ENCODE assay signal across 31 cellular contexts in the genomic region with DNA sequence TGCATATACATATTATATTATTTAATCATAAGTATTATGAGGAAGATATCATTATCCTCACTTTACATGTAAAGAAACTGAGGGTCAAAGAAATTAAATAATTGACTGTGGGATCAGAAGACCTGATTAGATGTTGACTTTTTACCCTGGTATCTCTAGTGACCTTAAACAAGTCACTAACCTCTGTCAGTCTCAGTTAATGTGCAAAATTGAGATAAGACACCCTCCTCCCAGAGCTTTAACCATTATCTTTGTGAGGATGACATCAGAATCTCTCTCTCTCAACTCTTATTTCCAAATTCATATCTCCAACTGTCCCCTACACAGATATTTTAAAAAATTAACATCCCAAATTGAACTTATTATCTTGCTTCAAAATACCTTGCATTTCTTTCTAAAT.
"Had no signal": no experiment of that assay in that cellular context is flagged by ENCODE, and none has a peak within 500 bp of the region (broad histone marks: within the 10 kb centered on the region; RNA-seq: fewer than 3 reads in every experiment).

No MANE protein-coding gene starts in this region.

- H3K36me3 Mint-ChIP-seq: immature natural killer cell; mesothelial cell of epicardium; naive thymus-derived CD4-positive, alpha-beta T cell; natural killer cell treated with Interleukin-12 subunit alpha and Interleukin-12 subunit beta and Interleukin-15 and Interleukin-18, amount 100 ng/mL, for 72 hours; stimulated activated naive B cell treated with anti-CD40 and anti-IgM and Interleukin-4, amounts not matched to agents 10 μg/mL and 1 μg/mL and 100 μg/mL, for 72 hours had no signal

- H3K36me3 ChIP-seq: left lung, pancreas, prostate gland, stomach, suprapubic skin, thoracic aorta, tibial artery, upper lobe of right lung had no signal

- H3K27ac ChIP-seq: left lung, pancreas, prostate gland, skin epidermis, stomach, suprapubic skin, thoracic aorta, tibial artery, upper lobe of right lung had no signal

- H3K27ac Mint-ChIP-seq: immature natural killer cell; mesothelial cell of epicardium; naive thymus-derived CD4-positive, alpha-beta T cell; natural killer cell treated with Interleukin-12 subunit alpha and Interleukin-12 subunit beta and Interleukin-15 and Interleukin-18, amount 100 ng/mL, for 72 hours; stimulated activated naive B cell treated with anti-CD40 and anti-IgM and Interleukin-4, amounts not matched to agents 10 μg/mL and 1 μg/mL and 100 μg/mL, for 72 hours had no signal

- H3K4me1 ChIP-seq: left lung, prostate gland, stomach, suprapubic skin, tibial artery, upper lobe of right lung had no signal

- H3K4me3 ChIP-seq: left lung, lung, mucosa of descending colon, pancreas, prostate gland, skin epidermis, stomach, suprapubic skin, thoracic aorta, tibial artery, upper lobe of right lung had no signal

- ATAC-seq: left colon; left lung; mucosa of descending colon; naive thymus-derived CD4-positive, alpha-beta T cell; natural killer cell treated with Interleukin-12 subunit alpha and Interleukin-12 subunit beta and Interleukin-15 and Interleukin-18, amount 100 ng/mL, for 72 hours; pancreas; right cardiac atrium; sciatic nerve; stimulated activated naive B cell treated with anti-CD40 and anti-IgM and Interleukin-4, amounts not matched to agents 10 μg/mL and 1 μg/mL and 100 μg/mL, for 72 hours; stimulated activated naive CD8-positive, alpha-beta T cell treated with anti-CD3 and anti-CD28 coated beads, Interleukin-15, Interleukin-2, amounts not matched to agents 100 U/mL and 50 U/mL, for 24 hours; upper lobe of right lung had no signal

- H3K9me3 ChIP-seq: left lung, mucosa of descending colon, pancreas, prostate gland, stomach, suprapubic skin, thoracic aorta, tibial artery, upper lobe of right lung had no signal

- H3K9me3 Mint-ChIP-seq: naive thymus-derived CD4-positive, alpha-beta T cell; stimulated activated naive B cell treated with anti-CD40 and anti-IgM and Interleukin-4, amounts not matched to agents 10 μg/mL and 1 μg/mL and 100 μg/mL, for 72 hours had no signal

- H3K4me1 Mint-ChIP-seq: immature natural killer cell; naive thymus-derived CD4-positive, alpha-beta T cell; stimulated activated naive B cell treated with anti-CD40 and anti-IgM and Interleukin-4, amounts not matched to agents 10 μg/mL and 1 μg/mL and 100 μg/mL, for 72 hours had no signal

- H3K4me3 Mint-ChIP-seq: immature natural killer cell; mesothelial cell of epicardium; naive thymus-derived CD4-positive, alpha-beta T cell; natural killer cell treated with Interleukin-12 subunit alpha and Interleukin-12 subunit beta and Interleukin-15 and Interleukin-18, amount 100 ng/mL, for 72 hours; stimulated activated naive B cell treated with anti-CD40 and anti-IgM and Interleukin-4, amounts not matched to agents 10 μg/mL and 1 μg/mL and 100 μg/mL, for 72 hours had no signal

- FAIRE-seq: islet of Langerhans, kidney, pancreas had no signal

- H3K27me3 ChIP-seq: left lung, pancreas, stomach, suprapubic skin, tibial artery, upper lobe of right lung had no signal

- DNase-seq: hypothalamus; immature natural killer cell; kidney; left colon; left lung; mesendoderm; mucosa of descending colon; naive thymus-derived CD4-positive, alpha-beta T cell; nucleus accumbens; pancreas; posterior cingulate gyrus; retina; right cardiac atrium; stimulated activated CD4-positive, alpha-beta T cell treated with anti-CD3 and anti-CD28 coated beads, Interleukin-12 subunit alpha, Interleukin-12 subunit beta, amount 100 ng/mL, for 4 hours; stimulated activated CD4-positive, alpha-beta T cell treated with anti-CD3 and anti-CD28 coated beads, Interleukin-15, amount 100 ng/mL, for 24 hours; stimulated activated CD4-positive, alpha-beta T cell treated with anti-CD3 and anti-CD28 coated beads, Interleukin-2, amount 100 ng/mL, for 24 hours; stimulated activated CD4-positive, alpha-beta T cell treated with anti-CD3 and anti-CD28 coated beads, Interleukin-4, amount 100 ng/mL, for 1 hour; stimulated activated naive B cell treated with anti-CD40 and anti-IgM and Interleukin-4, amounts not matched to agents 10 μg/mL and 1 μg/mL and 100 μg/mL, for 72 hours; stimulated activated naive CD8-positive, alpha-beta T cell treated with anti-CD3 and anti-CD28 coated beads, Interleukin-15, Interleukin-2, amounts not matched to agents 100 U/mL and 50 U/mL, for 24 hours; stomach; tibial artery; upper lobe of right lung had no signal
